Comparison of ENCODE assay signal across 22 cellular contexts in genomic region chr5:42572313-42572712, GRCh38.
"Had no signal": no experiment of that assay in that cellular context is flagged by ENCODE, and none has a peak within 500 bp of the region (broad histone marks: within the 10 kb centered on the region; RNA-seq: fewer than 3 reads in every experiment).

No MANE protein-coding gene starts in this region.

- H3K4me3 ChIP-seq: colonic mucosa, heart right ventricle, left ventricle myocardium inferior, lower lobe of right lung, pancreas, thyroid gland had no signal

- H3K27ac ChIP-seq: colonic mucosa, epithelial cell of prostate, foreskin keratinocyte, heart right ventricle, left ventricle myocardium inferior, lower lobe of right lung, pancreas, thyroid gland had no signal

- H3K36me3 ChIP-seq: colonic mucosa, heart right ventricle, left ventricle myocardium inferior, lower lobe of right lung, pancreas, thyroid gland had no signal

- FAIRE-seq: islet of Langerhans, pancreas had no signal

- DNase-seq: central memory CD4-positive, alpha-beta T cell; colonic mucosa; effector CD8-positive, alpha-beta T cell; endodermal cell; foreskin keratinocyte; glutamatergic neuron; heart right ventricle; hippocampal formation; left cardiac atrium; left ventricle myocardium inferior; lower lobe of right lung; natural killer cell; occipital lobe; pancreas; stimulated activated naive B cell treated with anti-CD40 and anti-IgM and Interleukin-4, amounts not matched to agents 10 μg/mL and 1 μg/mL and 100 μg/mL, for 72 hours; stimulated activated naive CD8-positive, alpha-beta T cell treated with anti-CD3 and anti-CD28 coated beads, Interleukin-15, amount 100 ng/mL, for 72 hours; thyroid gland; trophoblast cell had no signal

- H3K27me3 ChIP-seq: colonic mucosa, foreskin keratinocyte, heart right ventricle, pancreas, thyroid gland had no signal

- H3K9me3 ChIP-seq: colonic mucosa, heart right ventricle, left ventricle myocardium inferior, lower lobe of right lung, pancreas, thyroid gland had no signal

- H3K4me1 ChIP-seq: colonic mucosa, lower lobe of right lung had no signal

- ATAC-seq: esophagus mucosa; foreskin keratinocyte; left cardiac atrium; lower lobe of right lung; natural killer cell; pancreas; sciatic nerve; stimulated activated naive B cell treated with anti-CD40 and anti-IgM and Interleukin-4, amounts not matched to agents 10 μg/mL and 1 μg/mL and 100 μg/mL, for 72 hours; stimulated activated naive CD8-positive, alpha-beta T cell treated with anti-CD3 and anti-CD28 coated beads, Interleukin-15, amount 100 ng/mL, for 72 hours had no signal
